Comparison of ENCODE assay signal across 1 cellular context in genomic region chr5:135240283-135240633, GRCh38.
TF ChIP-seq lines count a peak whose summit lies in the region.

No MANE protein-coding gene starts in this region.

TF ChIP-seq in IMR-90, 13 proteins besides CTCF, POLR2A, EP300 and RAD21:
- TF ChIP-seq ELK1 (IDR thresholded peaks at IDR 0.05; ENCODE audit: borderline replicate concordance, low read depth, low read length) (no peak), MXI1 (IDR thresholded peaks at IDR 0.05; ENCODE audit: borderline replicate concordance, low read depth, low read length) (no peak), NFE2L2 (IDR thresholded peaks at IDR 0.05; ENCODE audit: low read depth, low read length) (no peak), USF2 (IDR thresholded peaks at IDR 0.05; ENCODE audit: low read depth, low read length) (no peak), FOS (IDR thresholded peaks at IDR 0.05; ENCODE audit: low read depth, low read length) (no peak), CHD1 (IDR thresholded peaks at IDR 0.05; ENCODE audit: low read depth, low read length) (no peak), MAFK (IDR thresholded peaks at IDR 0.05; ENCODE audit: low read depth, low read length) (no peak), CEBPB (IDR thresholded peaks at IDR 0.05; ENCODE audit: low read depth, low read length) (no peak), SMC3 (IDR thresholded peaks at IDR 0.05; ENCODE audit: low read depth, low read length) (no peak), BHLHE40 (IDR thresholded peaks at IDR 0.05; ENCODE audit: low read depth, low read length) (no peak), MAZ (IDR thresholded peaks at IDR 0.05; ENCODE audit: borderline replicate concordance, low read depth, low read length) (no peak), RCOR1 (IDR thresholded peaks at IDR 0.05; ENCODE audit: insufficient replicate concordance, low read length) (no peak), RFX5 (IDR thresholded peaks at IDR 0.05; ENCODE audit: low read depth, low read length) (no peak)
